In the genomic region with DNA sequence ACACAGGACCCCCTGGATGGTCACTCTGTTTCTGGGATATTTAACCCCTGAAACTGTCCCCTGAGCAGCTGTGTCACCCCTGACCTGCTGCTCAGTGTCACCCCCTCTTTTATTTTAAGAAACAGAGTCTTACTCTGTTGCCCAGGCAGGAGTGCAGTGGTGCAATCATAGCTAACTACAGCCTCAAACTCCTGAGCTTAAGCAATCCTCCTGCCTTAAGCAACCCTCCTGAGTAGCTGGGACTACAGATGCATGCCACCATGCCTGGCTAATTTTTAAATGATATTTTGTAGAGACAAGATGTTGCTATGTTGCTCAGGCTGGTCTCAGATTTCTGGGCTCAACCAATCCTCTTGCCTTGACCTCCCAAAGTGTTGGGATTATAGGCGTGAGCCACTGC, we compare ENCODE assay signal across 2 cellular contexts.
TF ChIP-seq lines count a peak whose summit lies in the region.

No MANE protein-coding gene starts in this region.

TF ChIP-seq in IMR-90, 13 proteins besides CTCF, POLR2A, EP300 and RAD21:
- peak; percentile 60; the same call in 1 of the 2 replicates for TF ChIP-seq CEBPB (IDR thresholded peaks at IDR 0.05; ENCODE audit: low read depth, low read length)
- TF ChIP-seq RFX5 (IDR thresholded peaks at IDR 0.05; ENCODE audit: low read depth, low read length): no peak

TF ChIP-seq in K562, 482 proteins besides CTCF, POLR2A, EP300 and RAD21:
- TF ChIP-seq CEBPB (tag; IDR thresholded peaks at IDR 0.05) (peak; percentile 31; the same call in 1 of the 2 replicates), ZNF311 (CRISPR knock-in tag; IDR thresholded peaks at IDR 0.05) (no peak)
